9 cellular contexts compared by ENCODE assay signal in genomic region chr10:97336942-97337719, GRCh38. TPM values are rescaled to one million over a fixed set of nuclear protein-coding genes. Genes with fewer than 3 reads are reported as not detected.
DNase-seq lines count a peak whose midpoint lies in the region; ATAC-seq and TF ChIP-seq lines count a peak whose summit lies in the region.
"Had no signal": no experiment of that assay in that cellular context is flagged by ENCODE, and none has a peak within 500 bp of the region (broad histone marks: within the 10 kb centered on the region; RNA-seq: fewer than 3 reads in every experiment).

No MANE protein-coding gene starts in this region.

- dilution Hi-C loops in mammary epithelial cell (cut with HindIII; ENCODE audit: low sequenced_read_pairs) = no loop called here

- H3K27me3 Mint-ChIP-seq in IgD-negative memory B cell = no peaks in the 10 kb centered on the region
- H3K27me3 Mint-ChIP-seq in osteocyte (ENCODE audit: unreplicated experiment) = peaks cover 49% of the 10 kb centered on the region

- H3K36me3 Mint-ChIP-seq in IgD-negative memory B cell (peaks cover 3% of the 10 kb centered on the region), osteocyte (ENCODE audit: unreplicated experiment) (no peaks in the 10 kb centered on the region)

- POLR2A ChIA-PET in A673 (lab: Charles Lee; ENCODE audit: low non-redundant PET) = interaction anchor here (0.7 kb wide), 1 partner anchor 765 kb away, joined by 3 read pairs; no protein-coding TSS in a partner anchor

- H3K9me3 ChIP-seq in A673 (ENCODE audit: low read depth, low read length, poor library complexity, severe bottlenecking) (no peaks in the 10 kb centered on the region), mammary epithelial cell (replicated peaks; ENCODE audit: insufficient read depth, low read length) (no peaks in the 10 kb centered on the region), mucosa of descending colon (no peaks in the 10 kb centered on the region)

- DNase-seq in A673 (ENCODE audit: low spot score) (peak; percentile 26), mammary epithelial cell (peak; percentile 60), mucosa of descending colon (peak in 1 of 3 donors; percentile 82), A172 (ENCODE audit: low spot score) (no peak), Right ventricle myocardium inferior (ENCODE audit: missing footprints) (no peak), osteocyte (ENCODE audit: extremely low spot score, unreplicated experiment) (no peak)
- DNase-seq: activated naive CD8-positive, alpha-beta T cell treated with anti-CD3 and anti-CD28 coated beads, Interleukin-2, amount 10 ng/mL, durations not matched to agents 7 days and 5 days had no signal

- H3K27ac ChIP-seq in A673 (ENCODE audit: low read depth, low read length, poor library complexity, severe bottlenecking) (no peak overlapping the region), mammary epithelial cell (ENCODE audit: insufficient read depth, low read depth, low read length) (no peak overlapping the region)

- peak overlapping the region; percentile 17 for H3K4me2 ChIP-seq in mammary epithelial cell (ENCODE audit: insufficient read depth, low read depth, low read length)

- TF ChIP-seq CTCF in A673 (conservative IDR thresholded peaks at IDR 0.05; ENCODE audit: low read depth, low read length) (no peak), mammary epithelial cell (conservative IDR thresholded peaks at IDR 0.05 in 1 of 2, IDR thresholded peaks at IDR 0.05 in 1 of 2; ENCODE audit: extremely low read depth in 1 of 2, insufficient read depth in 1 of 2, low read depth in 1 of 2, low read length in 2 of 2) (no peak), mucosa of descending colon (IDR thresholded peaks at IDR 0.05) (no peak), osteocyte (IDR thresholded peaks at IDR 0.05) (no peak)

- H3K27me3 ChIP-seq in A673 (replicated peaks; ENCODE audit: insufficient read depth, low read depth, low read length, poor library complexity) = no peaks in the 10 kb centered on the region
- no peaks in the 10 kb centered on the region for H3K27me3 ChIP-seq in mammary epithelial cell (ENCODE audit: insufficient read depth, low read length)

- H3K4me1 Mint-ChIP-seq in IgD-negative memory B cell (peaks cover 17 to 31% (median 25%) of the 10 kb centered on the region in 3 donors), osteocyte (ENCODE audit: unreplicated experiment) (peaks cover 31% of the 10 kb centered on the region)

- H3K36me3 ChIP-seq in A673 (ENCODE audit: insufficient read depth, low read length, poor library complexity, severe bottlenecking) (no peaks in the 10 kb centered on the region), mammary epithelial cell (ENCODE audit: insufficient read depth, low read length) (no peaks in the 10 kb centered on the region), mucosa of descending colon (ENCODE audit: low read depth) (no peaks in the 10 kb centered on the region)

- CTCF ChIA-PET in A673 (lab: Charles Lee) (no interaction called here), mammary epithelial cell (lab: Charles Lee; ENCODE audit: low non-redundant PET) (no interaction called here)

- H3K4me3 Mint-ChIP-seq in IgD-negative memory B cell (peak overlapping the region in 1 of 4 donors; percentile 95), osteocyte (ENCODE audit: unreplicated experiment) (no peak overlapping the region)
- H3K4me3 Mint-ChIP-seq: activated naive CD8-positive, alpha-beta T cell treated with anti-CD3 and anti-CD28 coated beads, Interleukin-2, amount 10 ng/mL, durations not matched to agents 7 days and 5 days had no signal

- peaks cover 19% of the 10 kb centered on the region for H3K79me2 ChIP-seq in mammary epithelial cell (ENCODE audit: insufficient read depth, low read length)

- H3K27ac Mint-ChIP-seq in IgD-negative memory B cell (peak overlapping the region in 2 of 3 donors; percentile 79 to 99), osteocyte (ENCODE audit: unreplicated experiment) (no peak overlapping the region)
- H3K27ac Mint-ChIP-seq: activated naive CD8-positive, alpha-beta T cell treated with anti-CD3 and anti-CD28 coated beads, Interleukin-2, amount 10 ng/mL, durations not matched to agents 7 days and 5 days had no signal

- H4K20me1 ChIP-seq in mammary epithelial cell (ENCODE audit: insufficient read depth, low read length) = no peaks in the 10 kb centered on the region

- in situ Hi-C loops in mammary epithelial cell (cut with MboI; ENCODE audit: low sequenced_read_pairs in 2 of 2) = no loop called here

- no peaks in the 10 kb centered on the region for H3K9me3 Mint-ChIP-seq in IgD-negative memory B cell
- no peaks in the 10 kb centered on the region for H3K9me3 Mint-ChIP-seq in osteocyte (ENCODE audit: unreplicated experiment)
- H3K9me3 Mint-ChIP-seq: activated naive CD8-positive, alpha-beta T cell treated with anti-CD3 and anti-CD28 coated beads, Interleukin-2, amount 10 ng/mL, durations not matched to agents 7 days and 5 days had no signal

- H3K4me1 ChIP-seq in A673 (ENCODE audit: insufficient read depth, low read length, poor library complexity, severe bottlenecking) (peaks cover 18% of the 10 kb centered on the region), mammary epithelial cell (ENCODE audit: insufficient read depth, low read length) (peaks cover 17% of the 10 kb centered on the region), mucosa of descending colon (ENCODE audit: low read depth) (peaks cover 20% of the 10 kb centered on the region)

- BruUV-seq in A673 (replicated peaks; lab: Mats Ljungman, UMichigan) = no TSS peak
- no TSS peak for BruUV-seq in mammary epithelial cell (replicated peaks; lab: Mats Ljungman, UMichigan)

- ATAC-seq in mucosa of descending colon (peak; percentile 46), HG03521 (IDR thresholded peaks at IDR 0.05; ENCODE audit: unreplicated experiment) (no peak), Right ventricle myocardium inferior (no peak)

- H2AFZ ChIP-seq in mammary epithelial cell (ENCODE audit: low read depth, low read length) = peak overlapping the region; percentile 19

- 0% methylated on average over 9 of the region's 9 CpGs for WGBS in mammary epithelial cell (ENCODE audit: low coverage, missing lambda C conversion rate)

- H3K9ac ChIP-seq in mammary epithelial cell (ENCODE audit: insufficient read depth, low read length) = no peak overlapping the region

- intact Hi-C loops in A673 (cut with micrococcal nuclease; ENCODE audit: unreplicated experiment) = no loop called here
- intact Hi-C loops in mammary epithelial cell (cut with micrococcal nuclease) = no loop called here
- intact Hi-C loops in mucosa of descending colon (cut with DNase I, micrococcal nuclease) = no loop called here
- intact Hi-C loops in Right ventricle myocardium inferior (cut with DNase I) = loop anchor here (5.0 kb wide), 1 partner anchor 45 kb away; the partner anchor contains the start of gene ARHGAP19

- H3K4me3 ChIP-seq in A673 (ENCODE audit: low read depth, low read length, poor library complexity, severe bottlenecking) (peak overlapping the region; percentile 15), mammary epithelial cell (replicated peaks in 1 of 3; ENCODE audit: insufficient read depth in 1 of 3, low read depth in 2 of 3, low read length in 3 of 3) (no peak overlapping the region), mucosa of descending colon (no peak overlapping the region)

RNA-seq across cellular contexts. Expression of gene FRAT2, which starts 2.6 kb away (rescaled TPM):
- total RNA-seq in A673 (2021) (4.7 and 6.1 TPM in 2 replicates), mammary epithelial cell (1 to 10 TPM; 5.0 to 5.3 TPM), mucosa of descending colon (10 to 100 TPM; 26.2 to 42.5 (median 33.3) TPM), Right ventricle myocardium inferior (9.1 TPM), osteocyte (7.9 and 8.0 TPM in 2 replicates)
- polyA plus RNA-seq in IgD-negative memory B cell (7.3 TPM), mammary epithelial cell (4.0 TPM)
- polyA minus RNA-seq in mammary epithelial cell = 11.9 TPM
- total RNA-seq in A172 (2014; rRNA removed; shearing (Covaris generic)) = 4.0 and 4.2 TPM in 2 replicates

RNA-seq across cellular contexts. Expression of gene FRAT1, which starts 18.1 kb away (rescaled TPM):
- total RNA-seq in A673 (2021) (0.45 and 1.1 TPM in 2 replicates), mammary epithelial cell (1 to 10 TPM; 1.5 to 2.4 TPM), mucosa of descending colon (1 to 10 TPM; 4.7 to 9.6 (median 7.2) TPM), Right ventricle myocardium inferior (5.4 TPM), osteocyte (3.5 and 3.6 TPM in 2 replicates)
- polyA plus RNA-seq in IgD-negative memory B cell (6.2 TPM), mammary epithelial cell (0.58 TPM)
- polyA minus RNA-seq in mammary epithelial cell = not detected
- total RNA-seq in A172 (2014; rRNA removed; shearing (Covaris generic)) = 1.8 and 2.3 TPM in 2 replicates

RNA-seq across cellular contexts. Expression of gene ARHGAP19, which starts 44.7 kb away (rescaled TPM):
- total RNA-seq in A673 (2021) (59.0 and 66.2 TPM in 2 replicates), mammary epithelial cell (10 to 100 TPM; 10.8 to 20.5 TPM), mucosa of descending colon (10 to 100 TPM in 1 of 3 donors, 1 to 10 TPM in 2; 5.9 to 10.7 (median 8.8) TPM), Right ventricle myocardium inferior (5.6 TPM), osteocyte (5.0 and 5.5 TPM in 2 replicates)
- polyA plus RNA-seq in IgD-negative memory B cell (7.3 TPM), mammary epithelial cell (7.4 TPM)
- 11.0 TPM for polyA minus RNA-seq in mammary epithelial cell
- 15.2 and 16.1 TPM in 2 replicates for total RNA-seq in A172 (2014; rRNA removed; shearing (Covaris generic))

Comparison
In these comparisons a context has a peak if more than half of its experiments do, and no peak if none do; other contexts are left out.
1. DNase-seq: peak in A673 (single experiment) and mammary epithelial cell (single experiment); none in A172 (single experiment), Right ventricle myocardium inferior (single experiment) and osteocyte (single experiment).